12 cellular contexts compared by ENCODE assay signal in the genomic region with DNA sequence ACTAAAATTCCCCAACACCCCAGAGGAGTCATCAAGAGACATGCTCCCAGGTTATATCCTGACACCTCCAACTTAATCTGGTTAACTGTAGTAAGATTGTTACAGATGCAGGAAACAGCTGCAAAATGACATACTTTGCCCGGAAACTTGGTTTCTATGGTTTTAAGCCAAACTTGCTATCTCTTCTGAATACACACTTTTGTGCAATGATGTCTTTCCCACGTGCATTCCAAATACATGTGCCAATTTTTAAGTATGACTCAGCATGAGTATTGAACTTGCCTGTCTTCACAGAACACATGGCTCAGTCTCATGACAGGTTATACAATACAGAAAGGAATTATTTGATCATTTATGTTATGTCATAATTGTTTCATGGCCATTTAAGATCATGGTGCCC.
DNase-seq lines count a peak whose midpoint lies in the region; ATAC-seq, FAIRE-seq and TF ChIP-seq lines count a peak whose summit lies in the region.
"Had no signal": no experiment of that assay in that cellular context is flagged by ENCODE, and none has a peak within 500 bp of the region (broad histone marks: within the 10 kb centered on the region; RNA-seq: fewer than 3 reads in every experiment).

No MANE protein-coding gene starts in this region.

- no peak overlapping the region for H3K27ac ChIP-seq in HepG2 (ENCODE audit: extremely low read length, insufficient read depth, low read length)
- H3K27ac ChIP-seq in aorta (ENCODE audit: low read depth in 1 of 2, low read length in 2 of 2): no peak overlapping the region

- POLR2A ChIA-PET in BJ (lab: Charles Lee) (no interaction called here), HepG2 (lab: Yijun Ruan, JAX) (no interaction called here)

- H3K4me2 ChIP-seq in HepG2 (ENCODE audit: low read depth, low read length): no peak overlapping the region

- intact Hi-C loops in HepG2 (cut with micrococcal nuclease; ENCODE audit: unreplicated experiment): no loop called here
- intact Hi-C loops in aorta (cut with DNase I): no loop called here

- whole genome bisulfite sequencing in HepG2 (ENCODE audit: low lambda C conversion rate): 0% methylated on average over 2 of the region's 2 CpGs
- WGBS in aorta, 2 donors: 10 to 15% methylated on average over 2 of the region's 2 CpGs

- no peak overlapping the region for H2AFZ ChIP-seq in HepG2 (ENCODE audit: low read length)

- no peak for TF ChIP-seq POLR2A in HepG2 (IDR thresholded peaks at IDR 0.05; ENCODE audit: insufficient read depth in 1 of 2, low read depth in 2 of 2, low read length in 2 of 2)

- no peak overlapping the region for H3K4me3 ChIP-seq in BJ (ENCODE audit: low read depth, low read length)
- H3K4me3 ChIP-seq in Jurkat, Clone E6-1 (ENCODE audit: low read length): no peak overlapping the region
- H3K4me3 ChIP-seq in choroid plexus epithelial cell (ENCODE audit: low read depth, low read length): no peak overlapping the region
- no peak overlapping the region for H3K4me3 ChIP-seq in HepG2 (replicated peaks in 1 of 3; ENCODE audit: insufficient read depth in 1 of 3, low read depth in 2 of 3, low read length in 3 of 3)
- H3K4me3 ChIP-seq in aorta (ENCODE audit: low read length in 2 of 2): no peak overlapping the region

- CTCF ChIA-PET in BJ (lab: Yijun Ruan, JAX): interaction anchor here (1.0 to 1.9 kb wide), 3 partner anchors 15 to 64 kb away, joined by 3 to 8 read pairs (median 4); no protein-coding TSS in a partner anchor
- CTCF ChIA-PET in HepG2 (lab: Yijun Ruan, JAX; ENCODE audit: low intra/inter-chr PET ratio, low total read pairs): no interaction called here

- DNase-seq in BJ (ENCODE audit: low read depth) (peak; percentile 95), choroid plexus epithelial cell (ENCODE audit: low read depth) (peak; percentile 98), HepG2 (ENCODE audit: low spot score) (no peak), aorta (no peak)
- DNase-seq in Jurkat, Clone E6-1 (ENCODE audit: low read depth, low spot score): peak; percentile 68
- no peak for DNase-seq in stimulated activated CD4-positive, alpha-beta T cell treated with anti-CD3 and anti-CD28 coated beads, Interleukin-4, amount 100 ng/mL, for 1 hour
- DNase-seq in activated effector memory CD4-positive, alpha-beta T cell treated with Interleukin-2 at 50 U/mL for 16 hours: no peak
- DNase-seq: activated CD4-positive, alpha-beta memory T cell treated with anti-CD3 and anti-CD28 coated beads for 36 hours; NCI-H2081 treated with DMSO at 0.1 percent for 48 hours; nephron progenitor cell had no signal

- no peaks in the 10 kb centered on the region for H3K79me2 ChIP-seq in HepG2 (ENCODE audit: insufficient read depth, low read length)

- no TSS peak for BruUV-seq in HepG2 (replicated peaks; lab: Mats Ljungman, UMichigan)

- in situ Hi-C loops in HepG2 (cut with HindIII; ENCODE audit: extremely low pct_ligation_motif_present, low pct_unique_long_range_greater_than_20kb): no loop called here

- TF ChIP-seq CTCF in BJ (IDR thresholded peaks at IDR 0.05; ENCODE audit: insufficient read depth, low read depth, low read length) (no peak), choroid plexus epithelial cell (conservative IDR thresholded peaks at IDR 0.05; ENCODE audit: low read depth, low read length) (no peak), HepG2 (CRISPR knock-in tag; IDR thresholded peaks at IDR 0.05) (no peak)

- H3K27me3 ChIP-seq in BJ (ENCODE audit: control insufficient read depth, insufficient read depth, low read length) (no peaks in the 10 kb centered on the region), HepG2 (ENCODE audit: control insufficient read depth in 1 of 2, insufficient read depth in 2 of 2, low read length in 2 of 2) (no peaks in the 10 kb centered on the region), aorta (ENCODE audit: control insufficient read depth in 1 of 2, insufficient read depth in 2 of 2, low read length in 1 of 2) (no peaks in the 10 kb centered on the region)

- no peaks in the 10 kb centered on the region for H4K20me1 ChIP-seq in HepG2 (ENCODE audit: insufficient read depth, low read length)

- H3K4me1 ChIP-seq in HepG2 (ENCODE audit: insufficient read depth, low read length) (no peaks in the 10 kb centered on the region), aorta (ENCODE audit: control insufficient read depth in 1 of 2, insufficient read depth in 2 of 2, low read length in 2 of 2) (peaks cover 0 to 1% of the 10 kb centered on the region in 2 donors)

- no peak for ATAC-seq in HepG2
- no peak for ATAC-seq in GM21786 (IDR thresholded peaks at IDR 0.05; ENCODE audit: unreplicated experiment)
- ATAC-seq in aorta (ENCODE audit: low FRiP score): no peak

- no peak for FAIRE-seq in HepG2 (lab: Jason Lieb, UNC)
- FAIRE-seq: H1 had no signal

- TF ChIP-seq RAD21 in HepG2 (CRISPR knock-in tag; IDR thresholded peaks at IDR 0.05): no peak

- no peak for TF ChIP-seq EP300 in HepG2 (IDR thresholded peaks at IDR 0.05; ENCODE audit: low read depth in 2 of 2, low read length in 2 of 2)
- TF ChIP-seq EP300 in HepG2 (CRISPR knock-in tag; IDR thresholded peaks at IDR 0.05; ENCODE audit: borderline replicate concordance): no peak

- H3K9ac ChIP-seq in HepG2 (ENCODE audit: insufficient read depth, low read depth, low read length): no peak overlapping the region

- H3K9me3 ChIP-seq in HepG2 (ENCODE audit: low read length): no peaks in the 10 kb centered on the region
- H3K9me3 ChIP-seq in aorta (ENCODE audit: control insufficient read depth, low read length): no peaks in the 10 kb centered on the region

- no peaks in the 10 kb centered on the region for H3K36me3 ChIP-seq in BJ (ENCODE audit: control insufficient read depth, insufficient read depth, low read length)
- H3K36me3 ChIP-seq in HepG2 (replicated peaks in 1 of 2; ENCODE audit: control insufficient read depth in 1 of 2, insufficient read depth in 2 of 2, low read length in 2 of 2): no peaks in the 10 kb centered on the region
- H3K36me3 ChIP-seq in aorta (ENCODE audit: control insufficient read depth in 1 of 2, insufficient read depth in 2 of 2, low read length in 1 of 2): no peaks in the 10 kb centered on the region

TF ChIP-seq in HepG2, 621 proteins besides CTCF, POLR2A, EP300 and RAD21:
- TF ChIP-seq, protein P1, sequence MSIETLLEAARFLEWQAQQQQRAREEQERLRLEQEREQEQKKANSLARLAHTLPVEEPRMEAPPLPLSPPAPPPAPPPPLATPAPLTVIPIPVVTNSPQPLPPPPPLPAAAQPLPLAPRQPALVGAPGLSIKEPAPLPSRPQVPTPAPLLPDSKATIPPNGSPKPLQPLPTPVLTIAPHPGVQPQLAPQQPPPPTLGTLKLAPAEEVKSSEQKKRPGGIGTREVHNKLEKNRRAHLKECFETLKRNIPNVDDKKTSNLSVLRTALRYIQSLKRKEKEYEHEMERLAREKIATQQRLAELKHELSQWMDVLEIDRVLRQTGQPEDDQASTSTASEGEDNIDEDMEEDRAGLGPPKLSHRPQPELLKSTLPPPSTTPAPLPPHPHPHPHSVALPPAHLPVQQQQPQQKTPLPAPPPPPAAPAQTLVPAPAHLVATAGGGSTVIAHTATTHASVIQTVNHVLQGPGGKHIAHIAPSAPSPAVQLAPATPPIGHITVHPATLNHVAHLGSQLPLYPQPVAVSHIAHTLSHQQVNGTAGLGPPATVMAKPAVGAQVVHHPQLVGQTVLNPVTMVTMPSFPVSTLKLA (IDR thresholded peaks at IDR 0.05): peak; percentile 52; the same call in 1 of the 2 replicates
- TF ChIP-seq RXRB (CRISPR knock-in tag; IDR thresholded peaks at IDR 0.05; ENCODE audit: borderline replicate concordance): no peak

Comparison
In these comparisons a context has a peak if more than half of its experiments do, and no peak if none do; other contexts are left out.
1. DNase-seq: peak in BJ (single experiment), Jurkat, Clone E6-1 (single experiment) and choroid plexus epithelial cell (single experiment); none in HepG2 (single experiment), stimulated activated CD4-positive, alpha-beta T cell treated with anti-CD3 and anti-CD28 coated beads, Interleukin-4, amount 100 ng/mL, for 1 hour (single experiment), activated effector memory CD4-positive, alpha-beta T cell treated with Interleukin-2 at 50 U/mL for 16 hours (single experiment) and aorta (0 of 2).